ENCODE assay signal across 8 cellular contexts in the genomic region with DNA sequence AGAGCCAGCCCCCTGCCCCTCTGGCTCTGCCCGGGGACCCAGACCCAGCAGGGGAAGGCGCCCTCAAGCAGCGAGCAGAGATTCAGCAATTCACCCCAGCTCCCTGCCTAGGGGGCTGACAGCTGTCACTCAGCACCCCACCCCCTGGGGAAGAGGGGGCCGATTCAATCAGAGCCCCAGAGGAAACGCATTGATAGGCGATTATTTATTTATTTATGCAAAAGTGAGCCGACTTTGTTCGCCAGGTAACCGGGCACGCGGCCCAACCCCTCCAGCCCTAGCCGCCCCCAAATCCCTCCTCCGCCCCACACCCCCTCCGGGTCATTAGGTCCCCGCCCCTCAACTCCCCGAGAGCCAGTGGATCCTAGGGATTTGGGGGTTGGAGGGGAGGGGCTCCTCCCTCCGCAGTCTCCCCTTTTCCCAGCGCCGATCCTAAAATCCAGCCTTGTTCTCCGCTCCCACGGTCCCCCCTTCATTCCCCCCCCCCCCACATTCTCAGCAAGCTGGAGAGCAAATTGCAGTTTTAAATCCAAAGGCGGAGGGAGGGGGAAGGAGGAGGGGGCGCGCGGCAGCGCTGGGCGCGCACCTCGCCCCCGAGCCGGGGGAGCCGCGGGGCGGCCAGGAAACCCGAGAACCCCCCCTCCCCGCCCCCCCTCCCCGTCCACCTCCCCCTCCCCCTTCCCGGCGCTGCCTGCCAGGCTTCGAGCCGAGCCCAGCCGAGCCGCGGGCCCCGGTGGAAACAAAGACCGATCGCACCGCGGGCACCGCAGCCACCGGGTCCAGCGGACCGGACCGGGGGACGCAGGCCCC. TPM values are rescaled to one million over a fixed set of nuclear protein-coding genes. Genes with fewer than 3 reads are reported as not detected.
DNase-seq lines count a peak whose midpoint lies in the region; ATAC-seq, FAIRE-seq and TF ChIP-seq lines count a peak whose summit lies in the region.

No MANE protein-coding gene starts in this region.

- WGBS in GM23248 (ENCODE audit: low coverage in 1 of 2, low lambda C conversion rate in 2 of 2, missing lambda C conversion rate in 2 of 2), 2 experiments, result 1 to 3% methylated on average over 22 to 55 of the region's 55 CpGs
- 2% methylated on average over 15 of the region's 55 CpGs; no CpG with 5 or more reads in 1 of the 2 experiments for WGBS in H1 (ENCODE audit: extremely low coverage in 1 of 2, insufficient coverage in 1 of 2, insufficient read length in 1 of 2, insufficient replicate concordance in 2 of 2, low coverage in 1 of 2, low lambda C conversion rate in 2 of 2, missing lambda C conversion rate in 1 of 2), 2 experiments
- WGBS in mesodermal cell (ENCODE audit: insufficient coverage in 2 of 2), 2 experiments, result 0% methylated on average over 14 to 18 of the region's 55 CpGs

- peaks cover 10% of the 10 kb centered on the region; the same call in 1 of the 2 replicates for H3K79me1 ChIP-seq in H1 (ENCODE audit: low read depth, low read length)

- H3K27me3 ChIP-seq in AG04450 (ENCODE audit: control insufficient read depth, insufficient read depth, low read length) (no peaks in the 10 kb centered on the region), GM23248 (replicated peaks; ENCODE audit: insufficient read depth) (no peaks in the 10 kb centered on the region), H1 (replicated peaks in 1 of 4; ENCODE audit: control insufficient read depth in 3 of 4, extremely low read depth in 1 of 4, insufficient read depth in 3 of 4, low read length in 3 of 4) (no peaks in the 10 kb centered on the region), uterus (no peaks in the 10 kb centered on the region)

- H3K4me3 ChIP-seq in AG04450 (ENCODE audit: low read depth, low read length), result peak overlapping the region; percentile 88
- peak overlapping the region; percentile 84 for H3K4me3 ChIP-seq in GM23248
- peak overlapping the region; percentile 57 to 82 (median 68) for H3K4me3 ChIP-seq in H1 (ENCODE audit: extremely low read depth in 1 of 4, insufficient read depth in 2 of 4, low read depth in 3 of 4, low read length in 4 of 4)
- H3K4me3 ChIP-seq in mesodermal cell (ENCODE audit: extremely low read depth, insufficient read depth, low read length, poor library complexity, severe bottlenecking), result peak overlapping the region; percentile 87
- peak overlapping the region; percentile 63 to 91 for H3K4me3 ChIP-seq in uterus

- H2BK120ac ChIP-seq in H1 (replicated peaks; ENCODE audit: low read depth, low read length), result no peak overlapping the region

- DNase-seq in AG04450 (ENCODE audit: low read depth, low spot score), result no peak
- peak; percentile 78 for DNase-seq in GM23248
- peak in 1 of 2 experiments; percentile 73 for DNase-seq in H1 (ENCODE audit: low read depth in 1 of 2, low spot score in 2 of 2)
- DNase-seq in uterus, result peak; percentile 71 to 75
- DNase-seq in AML-193 (lab: John Stamatoyannopoulos, UW), result no peak

- H2BK15ac ChIP-seq in H1 (ENCODE audit: low read length), result no peak overlapping the region

- no peak overlapping the region for H2AK5ac ChIP-seq in H1 (ENCODE audit: low read depth, low read length)

- CTCF ChIA-PET in AG04450 (lab: Charles Lee), result interaction anchor here (0.6 to 10.7 kb wide), 4 partner anchors 46 to 237 kb away, joined by 3 to 180 read pairs (median 8); a partner anchor contains a TSS
- CTCF ChIA-PET in H1 (lab: Charles Lee; ENCODE audit: partially characterized antibody), result interaction anchor here (0.9 to 37.8 kb wide), 13 partner anchors 11 to 305 kb away, joined by 3 to 1807 read pairs (median 6); a partner anchor contains a TSS

- no peak for TF ChIP-seq RAD21 in H1 (IDR thresholded peaks at IDR 0.05 in 1 of 2, conservative IDR thresholded peaks at IDR 0.05 in 1 of 2; ENCODE audit: low read depth in 2 of 2, low read length in 2 of 2)

- peaks cover 8% of the 10 kb centered on the region for H3K23me2 ChIP-seq in H1 (ENCODE audit: low read depth, low read length)

- peak overlapping the region; percentile 80 for H3K9ac ChIP-seq in GM23248
- peak overlapping the region in 1 of 4 experiments; percentile 34; a peak in 2 of 7 replicates for H3K9ac ChIP-seq in H1 (replicated peaks in 1 of 4; ENCODE audit: extremely low read depth in 1 of 4, low read depth in 3 of 4, low read length in 3 of 4)

- intact Hi-C loops in uterus (cut with DNase I; ENCODE audit: low total_unique reads), result loop anchor here (5.0 to 10.0 kb wide), 3 partner anchors 35 to 78 kb away; no protein-coding TSS in a partner anchor

- no peak overlapping the region for H4K91ac ChIP-seq in H1 (replicated peaks; ENCODE audit: insufficient read length, low read length)

- no peak overlapping the region for H3K23ac ChIP-seq in H1 (ENCODE audit: insufficient read length)

- in situ Hi-C loops in GM23248 (cut with MboI), result loop anchor here (25.0 kb wide), 2 partner anchors 190 to 490 kb away; no protein-coding TSS in a partner anchor

- peak overlapping the region; percentile 87; the same call in 1 of the 2 replicates for H2AFZ ChIP-seq in GM23248
- H2AFZ ChIP-seq in H1 (ENCODE audit: low read length), result no peak overlapping the region

- H3K36me3 ChIP-seq in GM23248 (ENCODE audit: low read depth) (no peaks in the 10 kb centered on the region), H1 (ENCODE audit: control insufficient read depth in 2 of 4, insufficient read depth in 4 of 4, low read length in 3 of 4) (no peaks in the 10 kb centered on the region), mesodermal cell (ENCODE audit: control insufficient read depth, insufficient read depth, low read length) (no peaks in the 10 kb centered on the region), uterus (no peaks in the 10 kb centered on the region)

- H3F3A ChIP-seq in GM23248 (ENCODE audit: insufficient read depth), result no peaks in the 10 kb centered on the region

- POLR2A ChIA-PET in AG04450 (lab: Yijun Ruan, JAX) (interaction anchor here (0.6 to 1.0 kb wide), 4 partner anchors 45 to 302 kb away, joined by 3 to 4 read pairs (median 3); no protein-coding TSS in a partner anchor), H1 (lab: Charles Lee; ENCODE audit: partially characterized antibody) (interaction anchor here (1.1 to 13.5 kb wide), 6 partner anchors 11 to 220 kb away, joined by 3 to 355 read pairs (median 7); a partner anchor contains a TSS)

- no peak overlapping the region for H3K56ac ChIP-seq in H1 (replicated peaks; ENCODE audit: insufficient read length, low read depth, low read length)

- no peak overlapping the region for H2BK20ac ChIP-seq in H1 (ENCODE audit: low read length)

- H3K9me2 ChIP-seq in GM23248 (ENCODE audit: insufficient read depth), result no peaks in the 10 kb centered on the region

- no peak overlapping the region for H3K14ac ChIP-seq in H1 (ENCODE audit: insufficient read length)

- no peak overlapping the region for H3K4ac ChIP-seq in H1 (replicated peaks; ENCODE audit: insufficient read length, low read depth, low read length)

- H3K4me1 ChIP-seq in GM23248 (ENCODE audit: insufficient read depth) (peaks cover 35% of the 10 kb centered on the region), H1 (replicated peaks in 1 of 4; ENCODE audit: control insufficient read depth in 3 of 4, insufficient read depth in 4 of 4, low read length in 3 of 4) (peaks cover 35 to 60% (median 50%) of the 10 kb centered on the region in 4 experiments), mesodermal cell (ENCODE audit: control insufficient read depth, insufficient read depth, low read length, poor library complexity, severe bottlenecking) (peaks cover 68% of the 10 kb centered on the region), uterus (peaks cover 0 to 25% of the 10 kb centered on the region in 2 donors)

- FAIRE-seq in H1 (lab: Jason Lieb, UNC), result no peak

- TF ChIP-seq EP300 in H1 (IDR thresholded peaks at IDR 0.05; ENCODE audit: borderline replicate concordance in 1 of 2, low read depth in 2 of 2, low read length in 2 of 2), result no peak

- H3K27ac ChIP-seq in AG04450 (ENCODE audit: low read depth, low read length) (no peak overlapping the region), GM23248 (peak overlapping the region; percentile 43), VCaP (peak overlapping the region; percentile 70), H1 (ENCODE audit: low read depth, low read length) (no peak overlapping the region), mesodermal cell (ENCODE audit: low read depth, low read length, severe bottlenecking) (peak overlapping the region; percentile 64), uterus (peak overlapping the region; percentile 92 to 99)

- peak overlapping the region; percentile 95 for H3K4me2 ChIP-seq in GM23248 (ENCODE audit: unreplicated experiment)
- peak overlapping the region; percentile 74 to 95 for H3K4me2 ChIP-seq in H1 (ENCODE audit: insufficient read depth in 1 of 2, low read depth in 2 of 2, low read length in 2 of 2)

- H3K79me2 ChIP-seq in GM23248 (ENCODE audit: insufficient read depth) (peaks cover 56% of the 10 kb centered on the region), H1 (ENCODE audit: control insufficient read depth in 1 of 2, insufficient read depth in 2 of 2, low read length in 2 of 2) (peaks cover 4 to 49% of the 10 kb centered on the region in 2 experiments; a peak in 3 of 4 replicates)

- H4K8ac ChIP-seq in H1 (ENCODE audit: extremely low read depth, insufficient read depth, low read length), result no peak overlapping the region; the same call in 1 of the 2 replicates

- peak overlapping the region; percentile 42; the same call in 1 of the 2 replicates for H3K18ac ChIP-seq in H1 (ENCODE audit: extremely low read depth, low read length)

- ATAC-seq in activated CD4-positive, CD25-positive, alpha-beta regulatory T cell treated with anti-CD3 and anti-CD28 coated beads, Interleukin-2, amount 50 U/mL, for 24 hours, result no peak

- no peak overlapping the region; the same call in 1 of the 2 replicates for H2BK5ac ChIP-seq in H1 (ENCODE audit: low read depth, low read length)

- H3K9me3 ChIP-seq in AG04450 (ENCODE audit: control insufficient read depth, insufficient read depth, low read length) (no peaks in the 10 kb centered on the region; the same call in 1 of the 2 replicates), GM23248 (ENCODE audit: low read depth) (no peaks in the 10 kb centered on the region), H1 (ENCODE audit: insufficient read depth in 2 of 2, low read depth in 1 of 2, low read length in 1 of 2) (no peaks in the 10 kb centered on the region), mesodermal cell (ENCODE audit: control insufficient read depth, low read length) (no peaks in the 10 kb centered on the region), uterus (no peaks in the 10 kb centered on the region)

- H4K20me1 ChIP-seq in GM23248 (ENCODE audit: insufficient read depth) (no peaks in the 10 kb centered on the region), H1 (replicated peaks in 1 of 2; ENCODE audit: control insufficient read depth in 1 of 2, insufficient read depth in 2 of 2, low read length in 2 of 2) (peaks cover 13 to 35% of the 10 kb centered on the region in 2 experiments)

- H2BK12ac ChIP-seq in H1 (ENCODE audit: low read depth, low read length), result no peak overlapping the region

- no peak for TF ChIP-seq POLR2A in H1 (IDR thresholded peaks at IDR 0.05; ENCODE audit: control extremely low read depth in 1 of 2, low read depth in 2 of 2, low read length in 2 of 2)
- TF ChIP-seq POLR2A in uterus (IDR thresholded peaks at IDR 0.05), result no peak

- H4K5ac ChIP-seq in H1 (ENCODE audit: insufficient read length, low read depth, low read length), result no peak overlapping the region

- TF ChIP-seq CTCF in AG04450 (IDR thresholded peaks at IDR 0.05; ENCODE audit: low read depth, low read length) (no peak), VCaP (conservative IDR thresholded peaks at IDR 0.05) (no peak), H1 (IDR thresholded peaks at IDR 0.05; ENCODE audit: control extremely low read depth in 1 of 3, insufficient read depth in 1 of 3, low read depth in 1 of 3, low read length in 3 of 3) (no peak), uterus (IDR thresholded peaks at IDR 0.05) (no peak)

RNA-seq across cellular contexts. Expression of a gene that starts 1.2 kb away (rescaled TPM):
- polyA plus RNA-seq in AG04450 (2011; rRNA removed) (2.8 and 3.0 TPM in 2 replicates), GM23248 (2016; fragmentation: Nextera tagmentation; extraction: Ambion mirVana) (3.9 and 4.5 TPM in 2 replicates), H1 (2011; rRNA removed) (4.4 and 8.6 TPM in 2 replicates)
- polyA minus RNA-seq in AG04450 (2011; rRNA and poly(A)+ RNA removed), result 3.7 and 5.3 TPM in 2 replicates
- 5.3 and 5.8 TPM in 2 replicates for total RNA-seq in GM23248 (2014; rRNA removed; shearing (Covaris generic))
- 35.1 and 39.4 TPM in 2 replicates for total RNA-seq in H1 (2021; fragmentation: NEBNext Ultra II Directional; extraction: Animal tissue kit (Norgen Biotek cat#: 25700))
- polyA plus RNA-seq in H1 (2011; cell fraction: cytosol; rRNA removed), result 3.3 TPM
- polyA plus RNA-seq in H1 (2011; cell fraction: nucleus; rRNA removed), result 17.1 TPM
- polyA plus RNA-seq in H1 (2012, experiment 1 of 2), result 18.4 to 23.0 TPM (median 21.1 TPM) in 4 replicates
- 17.0 TPM for polyA plus RNA-seq in H1 (2012, experiment 2 of 2)
- 11.2 TPM for polyA plus RNA-seq in H1 (2013, experiment 1 of 2)
- polyA plus RNA-seq in H1 (2013, experiment 2 of 2), result 11.1 TPM
- 4.4 and 6.1 TPM in 2 replicates for polyA minus RNA-seq in H1 (2011; rRNA and poly(A)+ RNA removed)
- polyA minus RNA-seq in H1 (2011; cell fraction: cytosol; rRNA and poly(A)+ RNA removed), result 11.9 TPM
- polyA minus RNA-seq in H1 (2011; cell fraction: nucleus; rRNA and poly(A)+ RNA removed), result 10.5 TPM
- 44.6 TPM for polyA plus RNA-seq in mesodermal cell (2013, experiment 1 of 2)
- polyA plus RNA-seq in mesodermal cell (2013, experiment 2 of 2), result 35.0 TPM
- 100 to 1,000 TPM in 1 of 4 donors, 10 to 100 TPM in 3; 11.2 to 179 (median 50.7) TPM for total RNA-seq in uterus

RNA-seq across cellular contexts. Expression of a gene that starts 32.3 kb away (rescaled TPM):
- polyA plus RNA-seq in AG04450 (2011; rRNA removed) (not detected in 2 replicates), GM23248 (2016; fragmentation: Nextera tagmentation; extraction: Ambion mirVana) (not detected in 2 replicates), H1 (2011; rRNA removed) (0.86 and 0.95 TPM in 2 replicates)
- not detected in 2 replicates for polyA minus RNA-seq in AG04450 (2011; rRNA and poly(A)+ RNA removed)
- total RNA-seq in GM23248 (2014; rRNA removed; shearing (Covaris generic)), result not detected in 2 replicates
- total RNA-seq in H1 (2021; fragmentation: NEBNext Ultra II Directional; extraction: Animal tissue kit (Norgen Biotek cat#: 25700)), result 0.22 and 0.36 TPM in 2 replicates
- 0.62 TPM for polyA plus RNA-seq in H1 (2011; cell fraction: cytosol; rRNA removed)
- 1.6 TPM for polyA plus RNA-seq in H1 (2011; cell fraction: nucleus; rRNA removed)
- polyA plus RNA-seq in H1 (2012, experiment 1 of 2), result 0.39 to 0.50 TPM (median 0.42 TPM) in 3 of 4 replicates, not detected in the other
- polyA plus RNA-seq in H1 (2012, experiment 2 of 2), result 0.18 TPM
- polyA plus RNA-seq in H1 (2013, experiment 1 of 2), result 0.34 TPM
- 0.33 TPM for polyA plus RNA-seq in H1 (2013, experiment 2 of 2)
- polyA minus RNA-seq in H1 (2011; rRNA and poly(A)+ RNA removed), result 0.57 and 1.2 TPM in 2 replicates
- not detected for polyA minus RNA-seq in H1 (2011; cell fraction: cytosol; rRNA and poly(A)+ RNA removed)
- polyA minus RNA-seq in H1 (2011; cell fraction: nucleus; rRNA and poly(A)+ RNA removed), result 0.60 TPM
- not detected for polyA plus RNA-seq in mesodermal cell (2013, experiment 1 of 2)
- not detected for polyA plus RNA-seq in mesodermal cell (2013, experiment 2 of 2)
- 10 to 100 TPM in 3 of 4 donors, 1 to 10 TPM in 1; 3.0 to 35.9 (median 18.8) TPM for total RNA-seq in uterus

Comparison
In these comparisons a context has a peak if more than half of its experiments do, and no peak if none do; other contexts are left out.
1. DNase-seq: peak in GM23248 (single experiment) and uterus (2 of 2); none in AG04450 (single experiment) and AML-193 (0 of 2).
2. H3K27ac ChIP-seq: peak in GM23248 (single experiment), VCaP (single experiment), mesodermal cell (single experiment) and uterus (2 of 2); none in AG04450 (single experiment) and H1 (single experiment).
3. Peak in every context shown above with its lines, with median percentiles within 50 percentile points of each other: H3K4me3 ChIP-seq.